ENCODE assay signal across 7 cellular contexts in genomic region chr14:89767861-89768268, GRCh38.
A peak's percentile ranks its signal among the peaks of the same experiment; 100 is the strongest.
DNase-seq lines count a peak whose midpoint lies in the region; ATAC-seq and TF ChIP-seq lines count a peak whose summit lies in the region.

No MANE protein-coding gene starts in this region.

- no peak overlapping the region for H3K27ac Mint-ChIP-seq in HFFc6
- peak overlapping the region; percentile 62 for H3K27ac Mint-ChIP-seq in stimulated activated memory B cell treated with anti-CD40 and anti-IgM and Interleukin-4, amounts not matched to agents 10 μg/mL and 1 μg/mL and 100 μg/mL, for 72 hours

- peaks cover 3% of the 10 kb centered on the region; the same call in 1 of the 2 replicates for H3K27me3 Mint-ChIP-seq in HFFc6 (ENCODE audit: insufficient read depth)
- H3K27me3 Mint-ChIP-seq in stimulated activated memory B cell treated with anti-CD40 and anti-IgM and Interleukin-4, amounts not matched to agents 10 μg/mL and 1 μg/mL and 100 μg/mL, for 72 hours: no peaks in the 10 kb centered on the region

- H3K4me3 ChIP-seq in NB4 (ENCODE audit: low read depth, low read length): no peak overlapping the region

- TF ChIP-seq POLR2A in NB4 (IDR thresholded peaks at IDR 0.05; ENCODE audit: extremely low read depth, insufficient read length): no peak

- no peak overlapping the region for H3K4me3 Mint-ChIP-seq in HFFc6
- peak overlapping the region; percentile 37 for H3K4me3 Mint-ChIP-seq in stimulated activated memory B cell treated with anti-CD40 and anti-IgM and Interleukin-4, amounts not matched to agents 10 μg/mL and 1 μg/mL and 100 μg/mL, for 72 hours

- in situ Hi-C loops in GM13977 (cut with MboI; ENCODE audit: low pct_unique_long_range_greater_than_20kb, low sequenced_read_pairs, unreplicated experiment): loop anchor here (25.0 kb wide), 1 partner anchor 731 kb away; no protein-coding TSS in a partner anchor

- peak; percentile 89 for ATAC-seq in stimulated activated memory B cell treated with anti-CD40 and anti-IgM and Interleukin-4, amounts not matched to agents 10 μg/mL and 1 μg/mL and 100 μg/mL, for 72 hours

- peaks cover 12% of the 10 kb centered on the region for H3K4me1 Mint-ChIP-seq in HFFc6 (ENCODE audit: low read depth)
- H3K4me1 Mint-ChIP-seq in stimulated activated memory B cell treated with anti-CD40 and anti-IgM and Interleukin-4, amounts not matched to agents 10 μg/mL and 1 μg/mL and 100 μg/mL, for 72 hours: peaks cover 34% of the 10 kb centered on the region

- TF ChIP-seq CTCF in GM13977 (IDR thresholded peaks at IDR 0.05; ENCODE audit: extremely low read depth, insufficient read depth, missing control alignments) (peak; percentile 68), HFFc6 (IDR thresholded peaks at IDR 0.05) (peak; percentile 87), NB4 (IDR thresholded peaks at IDR 0.05; ENCODE audit: low read depth, low read length) (peak; percentile 60)

- DNase-seq in GM13977 (ENCODE audit: low spot score) (peak; percentile 50), HFFc6 (peak; percentile 37), NB4 (ENCODE audit: low read depth) (peak; percentile 64), cerebellar cortex (ENCODE audit: low spot score) (peak; percentile 36), lung microvascular endothelial cell (ENCODE audit: low read depth in 2 of 2) (peak; percentile 64 to 74)
- DNase-seq in activated CD4-positive, CD25-positive, alpha-beta regulatory T cell (lab: John Stamatoyannopoulos, UW): peak in 3 of 4 experiments; percentile 16 to 31 (median 20)

- no peaks in the 10 kb centered on the region for H3K36me3 Mint-ChIP-seq in HFFc6 (ENCODE audit: low read depth)
- no peaks in the 10 kb centered on the region for H3K36me3 Mint-ChIP-seq in stimulated activated memory B cell treated with anti-CD40 and anti-IgM and Interleukin-4, amounts not matched to agents 10 μg/mL and 1 μg/mL and 100 μg/mL, for 72 hours

- no peaks in the 10 kb centered on the region for H3K9me3 Mint-ChIP-seq in HFFc6
- H3K9me3 Mint-ChIP-seq in stimulated activated memory B cell treated with anti-CD40 and anti-IgM and Interleukin-4, amounts not matched to agents 10 μg/mL and 1 μg/mL and 100 μg/mL, for 72 hours: no peaks in the 10 kb centered on the region
